8 cellular contexts compared by ENCODE assay signal in the genomic region with DNA sequence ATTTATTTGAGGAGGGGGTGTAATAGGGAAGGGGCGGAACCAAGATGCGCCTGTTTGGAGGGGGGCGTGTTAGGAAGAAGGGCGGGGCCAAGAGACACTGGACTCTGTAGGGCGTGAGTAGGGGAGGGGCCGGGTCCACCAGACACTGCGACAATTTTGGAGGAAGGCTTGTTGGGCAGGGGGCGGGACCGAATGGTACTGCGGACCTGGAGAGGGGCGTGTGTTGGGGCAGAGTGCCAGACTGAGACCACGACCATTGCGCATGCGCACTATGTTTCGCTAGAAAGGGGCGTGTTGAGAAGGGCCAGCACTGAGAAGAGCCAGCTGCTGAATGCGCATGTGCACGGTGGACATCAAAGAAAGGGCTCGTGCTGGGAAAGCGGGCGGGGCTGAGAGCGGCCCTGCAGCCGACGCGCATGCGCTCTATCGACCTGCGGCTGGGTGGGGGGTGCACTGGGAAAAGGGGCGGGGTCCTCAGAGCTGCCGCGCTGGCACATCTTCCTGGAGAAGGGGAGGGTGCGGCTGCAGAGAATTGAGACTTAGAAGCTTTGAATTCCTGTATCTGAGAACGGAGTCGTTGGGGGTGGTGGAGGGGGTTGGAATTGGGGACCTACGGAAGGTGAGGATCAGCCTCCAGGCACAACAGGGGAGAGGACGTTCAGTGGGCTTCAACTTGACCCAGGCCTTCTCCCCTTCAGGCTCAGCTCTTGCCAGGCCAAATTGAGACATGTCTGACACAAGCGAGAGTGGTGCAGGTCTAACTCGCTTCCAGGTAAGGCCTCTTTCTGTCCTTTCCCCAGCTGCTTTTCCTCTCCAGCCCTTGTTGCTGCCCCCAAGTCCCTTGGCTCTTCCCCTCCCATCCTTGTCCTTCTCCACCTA.
DNase-seq lines count a peak whose midpoint lies in the region; ATAC-seq and FAIRE-seq lines count a peak whose summit lies in the region.

No MANE protein-coding gene starts in this region.

- FAIRE-seq in islet of Langerhans (lab: Jason Lieb, UNC) = peak; percentile 98

- peak; percentile 88 for ATAC-seq in GM19023 (IDR thresholded peaks at IDR 0.05; ENCODE audit: unreplicated experiment)
- peak; percentile 82 for ATAC-seq in HG03342 (IDR thresholded peaks at IDR 0.05; ENCODE audit: unreplicated experiment)
- ATAC-seq in activated CD4-positive, CD25-positive, alpha-beta regulatory T cell treated with anti-CD3 and anti-CD28 coated beads, Interleukin-2, amount 50 U/mL, for 24 hours = peak; percentile 78 to 86

- DNase-seq in AG08395 (ENCODE audit: low spot score) = peak; percentile 97
- peak; percentile 92 for DNase-seq in NCI-H345 treated with DMSO at 0.1 percent for 48 hours (lab: John Stamatoyannopoulos, UW; ENCODE audit: unreplicated experiment)
- DNase-seq in cerebellar nuclear complex (lab: John Stamatoyannopoulos, UW) = peak; percentile 15 to 65
- DNase-seq in stimulated activated CD4-positive, alpha-beta T cell treated with anti-CD3 and anti-CD28 coated beads, Interleukin-12 subunit alpha, Interleukin-12 subunit beta, amount 100 ng/mL, for 24 hours (ENCODE audit: low read depth in 2 of 2) = peak; percentile 72 to 80

Comparison
In these comparisons a context has a peak if more than half of its experiments do, and no peak if none do; other contexts are left out.
1. Peak in every context shown above with its lines: DNase-seq and ATAC-seq.
2. DNase-seq: peak in every context shown above with its lines; median percentile 97 in AG08395; 92 in NCI-H345 treated with DMSO at 0.1 percent for 48 hours; 76 in stimulated activated CD4-positive, alpha-beta T cell treated with anti-CD3 and anti-CD28 coated beads, Interleukin-12 subunit alpha, Interleukin-12 subunit beta, amount 100 ng/mL, for 24 hours; 40 in cerebellar nuclear complex.